Comparison of ENCODE assay signal across 10 cellular contexts in genomic region chr17:1752425-1752941, GRCh38. TPM values are rescaled to one million over a fixed set of nuclear protein-coding genes. Genes with fewer than 3 reads are reported as not detected.
A peak's percentile ranks its signal among the peaks of the same experiment; 100 is the strongest.
DNase-seq lines count a peak whose midpoint lies in the region; ATAC-seq and TF ChIP-seq lines count a peak whose summit lies in the region.
"Had no signal": no experiment of that assay in that cellular context is flagged by ENCODE, and none has a peak within 500 bp of the region (broad histone marks: within the 10 kb centered on the region; RNA-seq: fewer than 3 reads in every experiment).

No MANE protein-coding gene starts in this region.

- H3K36me3 ChIP-seq in Caco-2 (ENCODE audit: control insufficient read depth, insufficient read depth, low read length) = no peaks in the 10 kb centered on the region
- H3K36me3 ChIP-seq: uterus had no signal

- DNase-seq in Calu3 (peak; percentile 34), MV-4-11 (lab: John Stamatoyannopoulos, UW) (peak; percentile 40), dermis blood vessel endothelial cell (peak; percentile 47), naive B cell (peak; percentile 35), Caco-2 (no peak), T1000 (lab: John Stamatoyannopoulos, UW) (no peak), middle frontal gyrus (ENCODE audit: extremely low spot score, low spot score) (no peak)
- DNase-seq: NCI-H510A, uterus had no signal

- BruUV-seq in Calu3 (replicated peaks; lab: Mats Ljungman, UMichigan) = no TSS peak
- BruUV-seq in Caco-2 (replicated peaks; lab: Mats Ljungman, UMichigan) = no TSS peak

- H3K9me3 ChIP-seq in Caco-2 = no peaks in the 10 kb centered on the region
- H3K9me3 ChIP-seq: uterus had no signal

- intact Hi-C loops in Calu3 (cut with micrococcal nuclease; ENCODE audit: unreplicated experiment) (no loop called here), Caco-2 (cut with micrococcal nuclease; ENCODE audit: unreplicated experiment) (no loop called here)

- ATAC-seq in naive B cell (ENCODE audit: low read depth in 2 of 2) (peak; percentile 91 to 93), HG02970 (IDR thresholded peaks at IDR 0.05; ENCODE audit: low FRiP score, unreplicated experiment) (no peak)

- peaks cover 12% of the 10 kb centered on the region for H3K27me3 Mint-ChIP-seq in Calu3 (ENCODE audit: unreplicated experiment)
- no peaks in the 10 kb centered on the region for H3K27me3 Mint-ChIP-seq in naive B cell
- no peaks in the 10 kb centered on the region for H3K27me3 Mint-ChIP-seq in Caco-2 (ENCODE audit: insufficient read depth, unreplicated experiment)

- POLR2A ChIA-PET in Caco-2 (lab: Charles Lee) = interaction anchor here (0.5 kb wide), 1 partner anchor 16 kb away, joined by 5 read pairs; no protein-coding TSS in a partner anchor

- no peak for TF ChIP-seq CTCF in Calu3 (IDR thresholded peaks at IDR 0.05; ENCODE audit: unreplicated experiment)
- TF ChIP-seq CTCF in Caco-2 (IDR thresholded peaks at IDR 0.05; ENCODE audit: insufficient read depth in 1 of 2, low read depth in 1 of 2, low read length in 1 of 2, severe bottlenecking in 1 of 2, unreplicated experiment in 1 of 2) = no peak

- H3K4me3 ChIP-seq in Caco-2 (ENCODE audit: low read depth, low read length) = no peak overlapping the region
- H3K4me3 ChIP-seq: uterus had no signal

- H3K9me3 Mint-ChIP-seq in Calu3 (ENCODE audit: low read depth, unreplicated experiment) (no peaks in the 10 kb centered on the region), naive B cell (no peaks in the 10 kb centered on the region), Caco-2 (ENCODE audit: unreplicated experiment) (no peaks in the 10 kb centered on the region)

- CTCF ChIA-PET in Calu3 (lab: Charles Lee) = interaction anchor here (1.3 kb wide), 2 partner anchors 38 to 113 kb away, joined by 3 to 4 read pairs; no protein-coding TSS in a partner anchor
- CTCF ChIA-PET in Caco-2 (lab: Charles Lee) = no interaction called here

- H3K4me1 Mint-ChIP-seq in Calu3 (ENCODE audit: low read depth, unreplicated experiment) (no peaks in the 10 kb centered on the region), naive B cell (peaks cover 0 to 14% (median 10%) of the 10 kb centered on the region in 3 donors), Caco-2 (ENCODE audit: low read depth, unreplicated experiment) (no peaks in the 10 kb centered on the region)

- H3K4me3 Mint-ChIP-seq in Calu3 (ENCODE audit: low read depth, unreplicated experiment) = peak overlapping the region; percentile 36
- peak overlapping the region in 7 of 8 donors; percentile 19 to 84 (median 65) for H3K4me3 Mint-ChIP-seq in naive B cell
- no peak overlapping the region for H3K4me3 Mint-ChIP-seq in Caco-2 (ENCODE audit: unreplicated experiment)

- no peak overlapping the region for H3K27ac Mint-ChIP-seq in Calu3 (ENCODE audit: unreplicated experiment)
- peak overlapping the region in 5 of 6 donors; percentile 12 to 91 (median 72) for H3K27ac Mint-ChIP-seq in naive B cell
- H3K27ac Mint-ChIP-seq in Caco-2 (ENCODE audit: unreplicated experiment) = no peak overlapping the region

- H3K36me3 Mint-ChIP-seq in Calu3 (ENCODE audit: insufficient read depth, unreplicated experiment) (no peaks in the 10 kb centered on the region), naive B cell (no peaks in the 10 kb centered on the region), Caco-2 (ENCODE audit: insufficient read depth, unreplicated experiment) (peaks cover 11% of the 10 kb centered on the region)

- H3K4me1 ChIP-seq in Caco-2 = peaks cover 3% of the 10 kb centered on the region

- H3K27me3 ChIP-seq in Caco-2 (replicated peaks; ENCODE audit: control insufficient read depth, insufficient read depth, low read length) = no peaks in the 10 kb centered on the region
- H3K27me3 ChIP-seq: uterus had no signal

RNA-seq across cellular contexts. Expression of gene SERPINF1, which starts 9.4 kb away (rescaled TPM):
- not detected in 2 replicates for total RNA-seq in Calu3 (2022)
- total RNA-seq in dermis blood vessel endothelial cell = 0.37 TPM in 1 of 2 replicates, not detected in the other
- 10 to 100 TPM in 1 of 6 donors, 1 to 10 TPM in 5; 1.3 to 15.3 (median 5.4) TPM for polyA plus RNA-seq in naive B cell (ENCODE audit: low read depth in 6 of 6)
- 36.3 and 38.4 TPM in 2 replicates for total RNA-seq in Caco-2 (2022)

RNA-seq across cellular contexts. Expression of gene SERPINF2, which starts 9.8 kb away (rescaled TPM):
- 0.54 and 0.76 TPM in 2 replicates for total RNA-seq in Calu3 (2022)
- total RNA-seq in dermis blood vessel endothelial cell = 0.05 and 0.17 TPM in 2 replicates
- polyA plus RNA-seq in naive B cell (ENCODE audit: low read depth in 6 of 6) = under 1 TPM in 3 of 6 donors, not detected in 3; 0.25 to 0.59 (median 0.40) TPM
- 59.9 and 63.8 TPM in 2 replicates for total RNA-seq in Caco-2 (2022)

RNA-seq across cellular contexts. Expression of gene WDR81, which starts 28.0 kb away (rescaled TPM):
- 11.2 and 11.8 TPM in 2 replicates for total RNA-seq in Calu3 (2022)
- total RNA-seq in dermis blood vessel endothelial cell = 25.2 and 26.9 TPM in 2 replicates
- 10 to 100 TPM in 3 of 6 donors, 1 to 10 TPM in 3; 2.1 to 19.1 (median 9.9) TPM for polyA plus RNA-seq in naive B cell (ENCODE audit: low read depth in 6 of 6)
- total RNA-seq in Caco-2 (2022) = 24.8 and 26.6 TPM in 2 replicates

RNA-seq across cellular contexts. Expression of gene TLCD2, which starts 42.3 kb away (rescaled TPM):
- total RNA-seq in Calu3 (2022) = 5.9 and 6.7 TPM in 2 replicates
- total RNA-seq in dermis blood vessel endothelial cell = 1.7 and 1.8 TPM in 2 replicates
- not detected for polyA plus RNA-seq in naive B cell (ENCODE audit: low read depth in 6 of 6)
- 10.1 and 12.0 TPM in 2 replicates for total RNA-seq in Caco-2 (2022)

Comparison
In these comparisons a context has a peak if more than half of its experiments do, and no peak if none do; other contexts are left out.
1. DNase-seq: peak in Calu3 (single experiment), MV-4-11 (single experiment), dermis blood vessel endothelial cell (single experiment) and naive B cell (single experiment); none in Caco-2 (0 of 2), T1000 (single experiment) and middle frontal gyrus (single experiment).
2. H3K27ac Mint-ChIP-seq: peak in naive B cell (5 of 6); none in Calu3 (single experiment) and Caco-2 (single experiment).
3. RNA of gene SERPINF1, which starts 9.4 kb away (total RNA-seq): 36.3 to 38.4 TPM in Caco-2; not detected in Calu3 and 0.37 TPM in dermis blood vessel endothelial cell; every median in the first group is over 10 times any median in the second.
4. RNA of gene SERPINF2, which starts 9.8 kb away (total RNA-seq): 59.9 to 63.8 TPM in Caco-2; 0.54 to 0.76 TPM in Calu3 and 0.05 to 0.17 TPM in dermis blood vessel endothelial cell; every median in the first group is over 10 times any median in the second.